8 cellular contexts compared by ENCODE assay signal in genomic region chr7:134689565-134689964, GRCh38. TPM values are rescaled to one million over a fixed set of nuclear protein-coding genes. Genes with fewer than 3 reads are reported as not detected.
A peak's percentile ranks its signal among the peaks of the same experiment; 100 is the strongest.
DNase-seq lines count a peak whose midpoint lies in the region; ATAC-seq and TF ChIP-seq lines count a peak whose summit lies in the region.
"Not testable (repeated sequence)": the region's sequence is repeated elsewhere in the genome, so short reads cannot be mapped to it uniquely, and the experiment has no call there.

No MANE protein-coding gene starts in this region.

- H3K4me2 ChIP-seq in KMS-11: 0 out of 2 replicates have a peak overlapping the region, but pooled peaks have one; percentile 15

- H2AFZ ChIP-seq in KMS-11 (ENCODE audit: low read depth): peak overlapping the region; percentile 33

- not testable (repeated sequence) for TF ChIP-seq POLR2A in sigmoid colon (IDR thresholded peaks at IDR 0.05); vagina (IDR thresholded peaks at IDR 0.05)

- not testable (repeated sequence) for H3K9me3 ChIP-seq in adipocyte (ENCODE audit: control insufficient read depth, low read length); heart right ventricle; sigmoid colon; vagina

- H3K36me3 Mint-ChIP-seq in mesothelial cell of epicardium: not testable (repeated sequence)

- not testable (repeated sequence) for TF ChIP-seq EP300 in sigmoid colon (IDR thresholded peaks at IDR 0.05)

- not testable (repeated sequence) for H3K9ac ChIP-seq in KMS-11
- H3K9ac ChIP-seq in adipocyte (ENCODE audit: low read length): peak overlapping the region; percentile 80

- peaks cover 45% of the 10 kb centered on the region for H3K4me1 Mint-ChIP-seq in mesothelial cell of epicardium

- H3K27me3 Mint-ChIP-seq in mesothelial cell of epicardium (ENCODE audit: low read depth): not testable (repeated sequence)

- peak in 6 of 8 donors; percentile 26 to 66 (median 36) for ATAC-seq in heart right ventricle

- intact Hi-C loops in dorsolateral prefrontal cortex (cut with DNase I): loop anchor here (2.0 to 5.0 kb wide), 3 partner anchors 248 to 478 kb away; no protein-coding TSS in a partner anchor
- intact Hi-C loops in heart right ventricle (cut with DNase I): loop anchor here in 6 of 10 donors (2.0 to 10.0 kb wide), 6 partner anchors 253 to 585 kb away; partner anchors contain the start of gene CYREN (in 3 of the 6)
- intact Hi-C loops in sigmoid colon (cut with DNase I): loop anchor here (1.0 to 5.0 kb wide), 3 partner anchors 266 to 458 kb away; partner anchors contain the start of genes AGBL3 and TMEM140
- intact Hi-C loops in vagina (cut with DNase I): loop anchor here (10.0 kb wide), 1 partner anchor 475 kb away; no protein-coding TSS in a partner anchor

- H3K4me3 ChIP-seq in KMS-11 (IDR thresholded peaks at IDR 0.05; ENCODE audit: insufficient read depth, low read depth, low read length): not testable (repeated sequence)
- H3K4me3 ChIP-seq in adipocyte (ENCODE audit: low read length) (peak overlapping the region; percentile 73), dorsolateral prefrontal cortex (peak overlapping the region in 52 of 59 donors; percentile 12 to 58 (median 36)), heart right ventricle (peak overlapping the region in 8 of 10 donors; percentile 17 to 48 (median 42)), sigmoid colon (peak overlapping the region in 3 of 4 donors; percentile 30 to 38 (median 34)), vagina (peak overlapping the region; percentile 17 to 25)

- peak overlapping the region; percentile 91 for H3K27ac Mint-ChIP-seq in mesothelial cell of epicardium

- not testable (repeated sequence) for H3K27me3 ChIP-seq in KMS-11 (ENCODE audit: insufficient read depth, low read depth); adipocyte (replicated peaks; ENCODE audit: control insufficient read depth, insufficient read depth, low read length); dorsolateral prefrontal cortex; heart right ventricle; sigmoid colon; vagina

- H3K27ac ChIP-seq in KMS-11: not testable (repeated sequence)
- H3K27ac ChIP-seq in dorsolateral prefrontal cortex (peak overlapping the region in 54 of 59 donors; percentile 54 to 95 (median 86)), heart right ventricle (peak overlapping the region in 8 of 10 donors; percentile 26 to 74 (median 54)), sigmoid colon (peak overlapping the region; percentile 75 to 90 (median 82)), substantia nigra (ENCODE audit: low read depth, low read length, poor library complexity, severe bottlenecking) (peak overlapping the region; percentile 58), vagina (peak overlapping the region; percentile 64)

- not testable (repeated sequence) for H3K4me1 ChIP-seq in KMS-11 (ENCODE audit: low read depth, poor library complexity, severe bottlenecking)
- H3K4me1 ChIP-seq in adipocyte (ENCODE audit: control insufficient read depth, insufficient read depth, low read length): peaks cover 49% of the 10 kb centered on the region
- H3K4me1 ChIP-seq in heart right ventricle: peaks cover 0 to 34% (median 12%) of the 10 kb centered on the region in 9 donors
- peaks cover 0 to 57% (median 35%) of the 10 kb centered on the region in 4 donors for H3K4me1 ChIP-seq in sigmoid colon
- H3K4me1 ChIP-seq in vagina: peaks cover 41% of the 10 kb centered on the region

- H3K36me3 ChIP-seq in KMS-11 (ENCODE audit: insufficient read depth); adipocyte (ENCODE audit: control insufficient read depth, insufficient read depth, low read length, severe bottlenecking); heart right ventricle; sigmoid colon; vagina: not testable (repeated sequence)

- not testable (repeated sequence) for DNase-seq in adipocyte (ENCODE audit: low read depth); dorsolateral prefrontal cortex; heart right ventricle; mesothelial cell of epicardium (ENCODE audit: low spot score in 2 of 2, unreplicated experiment in 2 of 2); sigmoid colon; substantia nigra (lab: John Stamatoyannopoulos, UW); vagina (ENCODE audit: extremely low spot score in 2 of 2)

- not testable (repeated sequence) for H4K20me1 ChIP-seq in KMS-11 (ENCODE audit: insufficient read depth)

- not testable (repeated sequence) for H3K4me3 Mint-ChIP-seq in mesothelial cell of epicardium

- not testable (repeated sequence) for H3K9me3 Mint-ChIP-seq in mesothelial cell of epicardium

- WGBS in heart right ventricle, 2 donors: 69 to 71% methylated on average over 6 of the region's 6 CpGs
- 82% methylated on average over 6 of the region's 6 CpGs for WGBS in sigmoid colon, 2 donors

- not testable (repeated sequence) for H3K79me2 ChIP-seq in KMS-11 (ENCODE audit: insufficient read depth, low read depth)

- not testable (repeated sequence) for TF ChIP-seq CTCF in KMS-11 (conservative IDR thresholded peaks at IDR 0.05; ENCODE audit: low read depth, low read length); dorsolateral prefrontal cortex (IDR thresholded peaks at IDR 0.05 in 54 of 56, conservative IDR thresholded peaks at IDR 0.05 in 2 of 56; ENCODE audit: low read depth in 1 of 56, partially characterized antibody in 56 of 56); heart right ventricle (IDR thresholded peaks at IDR 0.05); mesothelial cell of epicardium (IDR thresholded peaks at IDR 0.05; ENCODE audit: unreplicated experiment); sigmoid colon (IDR thresholded peaks at IDR 0.05); vagina (IDR thresholded peaks at IDR 0.05)

RNA-seq across cellular contexts. Expression of gene BPGM, which starts 42.9 kb away (rescaled TPM):
- 10 to 100 TPM; 10.1 to 26.8 (median 16.2) TPM for total RNA-seq in dorsolateral prefrontal cortex
- total RNA-seq in heart right ventricle: 10 to 100 TPM; 12.4 to 19.7 (median 14.1) TPM
- 10 to 100 TPM; 15.7 to 19.7 TPM for polyA plus RNA-seq in heart right ventricle
- 13.3 to 15.0 TPM (median 14.8 TPM) in 3 replicates for total RNA-seq in mesothelial cell of epicardium
- 10 to 100 TPM; 14.8 to 22.8 (median 19.0) TPM for total RNA-seq in sigmoid colon
- 10 to 100 TPM in 1 of 3 donors, 1 to 10 TPM in 2; 9.0 to 10.5 (median 9.7) TPM for polyA plus RNA-seq in sigmoid colon
- total RNA-seq in vagina: 9.1 TPM
